Comparison of ENCODE assay signal across 9 cellular contexts in the genomic region with DNA sequence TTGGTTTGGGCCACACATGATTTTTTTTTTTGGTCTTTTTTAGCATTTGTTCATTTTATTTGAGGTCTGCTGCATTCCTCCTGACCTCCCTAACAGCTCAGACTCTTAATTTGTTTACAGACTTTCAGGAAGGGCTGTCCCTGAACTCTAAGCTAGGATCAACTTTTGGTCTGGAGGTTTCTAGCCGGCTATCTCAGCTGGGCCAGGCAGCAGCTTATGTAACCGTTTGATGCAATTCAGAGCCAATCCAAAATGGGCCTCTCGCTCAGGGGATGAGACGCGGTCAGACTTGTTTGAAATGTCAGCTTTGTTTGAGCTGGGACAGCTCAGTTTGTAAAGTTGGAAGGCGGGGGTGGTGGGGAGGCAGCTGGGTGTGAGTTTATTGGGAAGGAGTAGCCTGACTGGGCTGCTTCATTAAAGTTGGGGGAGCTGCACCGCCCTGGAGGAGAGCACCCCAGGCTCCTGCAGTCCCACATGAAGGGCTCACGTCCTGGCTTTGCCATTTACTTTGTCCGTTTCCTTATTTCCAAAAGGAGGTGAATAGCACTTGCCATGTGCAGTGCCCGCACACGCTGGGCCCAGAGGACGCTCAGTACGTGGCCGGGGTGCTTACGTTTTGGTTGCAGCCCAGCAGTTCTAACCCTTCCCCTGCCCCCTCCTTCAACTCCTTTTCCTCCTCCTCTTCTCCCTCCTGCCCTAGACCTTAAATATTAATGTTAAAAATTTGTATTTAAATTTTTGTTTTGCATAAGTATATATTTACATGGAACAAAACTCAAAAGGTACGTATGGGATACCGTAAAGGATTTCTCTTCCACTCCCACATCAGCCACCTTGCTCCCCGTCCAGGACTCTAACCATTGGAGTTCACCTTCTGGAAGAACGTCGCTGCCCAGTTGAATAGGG.
DNase-seq lines count a peak whose midpoint lies in the region; ATAC-seq, FAIRE-seq and TF ChIP-seq lines count a peak whose summit lies in the region.
"Had no signal": no experiment of that assay in that cellular context is flagged by ENCODE, and none has a peak within 500 bp of the region (broad histone marks: within the 10 kb centered on the region; RNA-seq: fewer than 3 reads in every experiment).

No MANE protein-coding gene starts in this region.

- H3K4me2 ChIP-seq in osteoblast (ENCODE audit: insufficient read depth, low read length) = peak overlapping the region; percentile 11

- no peak for FAIRE-seq in GM12892 (lab: Jason Lieb, UNC)

- DNase-seq in BJ (ENCODE audit: low read depth) (peak; percentile 55), Right ventricle myocardium superior (no peak), osteoblast (ENCODE audit: insufficient read length, low spot score, missing footprints) (no peak), GM12892 (ENCODE audit: insufficient read length) (no peak), A673 (ENCODE audit: low spot score) (no peak)
- no peak for DNase-seq in stimulated activated CD4-positive, alpha-beta T cell treated with anti-CD3 and anti-CD28 coated beads, Interleukin-1b, Interleukin-23, amount 100 ng/mL, for 48 hours
- DNase-seq: stimulated activated CD4-positive, alpha-beta T cell treated with anti-CD3 and anti-CD28 coated beads, Interleukin-2, amount 100 ng/mL, for 48 hours had no signal

- H3K36me3 ChIP-seq in BJ (ENCODE audit: control insufficient read depth, insufficient read depth, low read length) (peaks cover 3% of the 10 kb centered on the region; the same call in 1 of the 2 replicates), osteoblast (ENCODE audit: insufficient read depth, low read length) (no peaks in the 10 kb centered on the region), A673 (ENCODE audit: insufficient read depth, low read length, poor library complexity, severe bottlenecking) (no peaks in the 10 kb centered on the region)

- H2AFZ ChIP-seq in osteoblast (ENCODE audit: low read length) = no peak overlapping the region

- TF ChIP-seq CTCF in BJ (IDR thresholded peaks at IDR 0.05; ENCODE audit: insufficient read depth, low read depth, low read length) = no peak
- TF ChIP-seq CTCF in VCaP (conservative IDR thresholded peaks at IDR 0.05) = no peak
- no peak for TF ChIP-seq CTCF in osteoblast (IDR thresholded peaks at IDR 0.05; ENCODE audit: extremely low read depth, low read depth, low read length)
- TF ChIP-seq CTCF in A673 (conservative IDR thresholded peaks at IDR 0.05; ENCODE audit: low read depth, low read length) = no peak

- CTCF ChIA-PET in BJ (lab: Yijun Ruan, JAX) = interaction anchor here (0.5 to 6.2 kb wide), 4 partner anchors 16 to 244 kb away, joined by 3 to 61 read pairs (median 16); no protein-coding TSS in a partner anchor
- CTCF ChIA-PET in A673 (lab: Charles Lee) = interaction anchor here (0.5 kb wide), 1 partner anchor 1075 kb away, joined by 14 read pairs; no protein-coding TSS in a partner anchor

- ATAC-seq in Right ventricle myocardium superior (ENCODE audit: poor library complexity) = peak; percentile 71
- no peak for ATAC-seq in GM19452 (IDR thresholded peaks at IDR 0.05; ENCODE audit: unreplicated experiment)

- H3K4me1 ChIP-seq in osteoblast (ENCODE audit: insufficient read depth, low read length) (peaks cover 17% of the 10 kb centered on the region), A673 (ENCODE audit: insufficient read depth, low read length, poor library complexity, severe bottlenecking) (peaks cover 2% of the 10 kb centered on the region)

- TF ChIP-seq POLR2A in GM12892 (IDR thresholded peaks at IDR 0.05; ENCODE audit: low read depth, low read length) = no peak

- H3K27ac ChIP-seq in VCaP = peak overlapping the region; percentile 52
- H3K27ac ChIP-seq in osteoblast (ENCODE audit: low read depth, low read length) = no peak overlapping the region
- H3K27ac ChIP-seq in A673 (ENCODE audit: low read depth, low read length, poor library complexity, severe bottlenecking) = no peak overlapping the region

- H3K9me3 ChIP-seq in osteoblast (ENCODE audit: low read depth, low read length) (no peaks in the 10 kb centered on the region), A673 (ENCODE audit: low read depth, low read length, poor library complexity, severe bottlenecking) (no peaks in the 10 kb centered on the region)

- intact Hi-C loops in Right ventricle myocardium superior (cut with DNase I) = loop anchor here (5.0 kb wide), 1 partner anchor 130 kb away; no protein-coding TSS in a partner anchor
- intact Hi-C loops in A673 (cut with micrococcal nuclease; ENCODE audit: unreplicated experiment) = loop anchor here (5.0 to 10.0 kb wide), 3 partner anchors 117 to 1775 kb away; no protein-coding TSS in a partner anchor

- H3K79me2 ChIP-seq in osteoblast (ENCODE audit: insufficient read depth, low read length) = no peaks in the 10 kb centered on the region

- H3K27me3 ChIP-seq in BJ (ENCODE audit: control insufficient read depth, insufficient read depth, low read length) (no peaks in the 10 kb centered on the region), osteoblast (ENCODE audit: insufficient read depth, low read length) (no peaks in the 10 kb centered on the region), A673 (replicated peaks; ENCODE audit: insufficient read depth, low read depth, low read length, poor library complexity) (no peaks in the 10 kb centered on the region)

- no peak overlapping the region for H3K4me3 ChIP-seq in BJ (ENCODE audit: low read depth, low read length)
- no peak overlapping the region for H3K4me3 ChIP-seq in osteoblast (ENCODE audit: insufficient read depth, low read length)
- H3K4me3 ChIP-seq in A673 (ENCODE audit: low read depth, low read length, poor library complexity, severe bottlenecking) = no peak overlapping the region

- BruUV-seq in A673 (replicated peaks; lab: Mats Ljungman, UMichigan) = no TSS peak

- H4K20me1 ChIP-seq in osteoblast (ENCODE audit: insufficient read depth, low read length) = peaks cover 50% of the 10 kb centered on the region

- POLR2A ChIA-PET in BJ (lab: Charles Lee) (no interaction called here), A673 (lab: Charles Lee; ENCODE audit: low non-redundant PET) (interaction anchor here (0.6 kb wide), 1 partner anchor 355 kb away, joined by 3 read pairs; a partner anchor contains a TSS)
